12 cellular contexts compared by ENCODE assay signal in the genomic region with DNA sequence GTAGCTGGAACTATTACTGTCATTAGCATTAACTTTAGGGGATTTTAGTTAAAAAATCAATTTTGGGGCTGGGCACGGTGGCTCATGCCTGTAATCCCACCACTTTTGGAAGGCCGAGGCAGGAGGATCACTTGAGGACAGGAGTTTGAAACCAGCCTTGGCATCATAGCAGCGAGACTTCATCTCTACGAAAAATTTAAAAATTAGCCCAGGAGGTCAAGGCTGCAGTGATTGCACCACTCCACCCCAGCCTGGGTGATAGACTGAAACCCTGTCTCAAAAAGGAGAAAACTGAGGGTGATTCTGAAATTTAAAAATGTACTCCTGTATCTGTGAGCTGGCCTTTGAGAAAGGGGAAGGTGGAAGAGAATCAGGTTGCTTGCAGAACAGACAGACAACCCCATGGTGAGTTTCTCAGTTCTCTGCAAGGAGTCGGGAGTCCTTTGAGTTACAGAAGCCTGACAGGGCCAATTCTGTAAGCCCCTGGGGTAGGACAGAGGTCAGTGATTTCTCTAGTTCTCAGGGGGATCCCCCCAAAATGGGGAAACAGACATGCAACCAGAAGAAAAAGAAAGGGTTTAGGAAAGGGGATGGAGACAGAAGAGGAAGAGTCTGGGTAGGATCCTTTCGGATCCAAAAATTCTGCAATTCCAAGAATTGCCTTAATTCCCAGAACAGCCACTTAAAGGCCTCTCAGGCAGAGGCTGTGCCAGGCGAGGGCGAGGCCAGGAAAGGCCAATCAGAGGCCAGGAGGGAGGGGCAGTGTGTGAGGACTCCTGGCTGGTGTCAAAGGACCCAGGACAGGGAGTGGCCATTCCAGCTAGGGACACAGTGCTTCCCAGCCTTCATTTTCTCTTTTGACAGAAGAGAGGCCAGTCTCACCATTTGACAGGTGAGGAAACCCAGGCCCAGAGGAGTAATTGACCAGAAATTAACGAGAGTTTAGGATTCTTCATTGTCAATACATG. TPM values are rescaled to one million over a fixed set of nuclear protein-coding genes. Genes with fewer than 3 reads are reported as not detected.
DNase-seq lines count a peak whose midpoint lies in the region; ATAC-seq and TF ChIP-seq lines count a peak whose summit lies in the region.
"Had no signal": no experiment of that assay in that cellular context is flagged by ENCODE, and none has a peak within 500 bp of the region (broad histone marks: within the 10 kb centered on the region; RNA-seq: fewer than 3 reads in every experiment).

No MANE protein-coding gene starts in this region.

- H3K9me3 ChIP-seq in CD8-positive, alpha-beta memory T cell (ENCODE audit: low read length) = no peaks in the 10 kb centered on the region
- H3K9me3 ChIP-seq in Peyer's patch = no peaks in the 10 kb centered on the region
- H3K9me3 ChIP-seq in heart left ventricle = no peaks in the 10 kb centered on the region
- no peaks in the 10 kb centered on the region for H3K9me3 ChIP-seq in psoas muscle

- peaks cover 0 to 7% (median 0%) of the 10 kb centered on the region in 3 donors for H3K36me3 Mint-ChIP-seq in CD8-positive, alpha-beta memory T cell
- H3K36me3 Mint-ChIP-seq in progenitor cell of endocrine pancreas (ENCODE audit: insufficient read depth) = no peaks in the 10 kb centered on the region
- H3K36me3 Mint-ChIP-seq: IgD-negative memory B cell had no signal

- POLR2A ChIA-PET in CD8-positive, alpha-beta memory T cell (lab: Charles Lee) = no interaction called here

- 62 to 65% (median 64%) methylated on average over 9 of the region's 9 CpGs for WGBS in heart left ventricle, 4 donors
- 51 to 62% (median 51%) methylated on average over 9 of the region's 9 CpGs for WGBS in psoas muscle, 3 donors

- peaks cover 17% of the 10 kb centered on the region for H3K4me1 ChIP-seq in CD8-positive, alpha-beta memory T cell (ENCODE audit: insufficient read depth, low read length)
- H3K4me1 ChIP-seq in Peyer's patch (peaks cover 0 to 18% (median 0%) of the 10 kb centered on the region in 4 donors), heart left ventricle (peaks cover 0 to 45% (median 13%) of the 10 kb centered on the region in 12 donors), psoas muscle (peaks cover 17% of the 10 kb centered on the region)

- peak in 1 of 2 donors; percentile 65 for TF ChIP-seq POLR2A in Peyer's patch (IDR thresholded peaks at IDR 0.05)
- TF ChIP-seq POLR2A in heart left ventricle (IDR thresholded peaks at IDR 0.05) = peak in 1 of 2 donors; percentile 45

- H3K4me3 ChIP-seq in CD8-positive, alpha-beta memory T cell (ENCODE audit: low read length) = no peak overlapping the region
- H3K4me3 ChIP-seq in Peyer's patch (no peak overlapping the region), heart left ventricle (no peak overlapping the region), psoas muscle (no peak overlapping the region)

- no peaks in the 10 kb centered on the region for H3K27me3 ChIP-seq in CD8-positive, alpha-beta memory T cell (ENCODE audit: insufficient read depth, low read length, poor library complexity, severe bottlenecking)
- no peaks in the 10 kb centered on the region for H3K27me3 ChIP-seq in Peyer's patch
- H3K27me3 ChIP-seq in heart left ventricle = no peaks in the 10 kb centered on the region
- no peaks in the 10 kb centered on the region for H3K27me3 ChIP-seq in psoas muscle (ENCODE audit: insufficient read depth in 3 of 3, low read length in 2 of 3)

- ATAC-seq in heart left ventricle = peak; percentile 92 to 98 (median 97)
- peak; percentile 66 to 83 (median 80) for ATAC-seq in psoas muscle
- ATAC-seq in GM18861 (IDR thresholded peaks at IDR 0.05; ENCODE audit: unreplicated experiment) = no peak
- ATAC-seq in activated CD4-positive, CD25-positive, alpha-beta regulatory T cell treated with anti-CD3 and anti-CD28 coated beads, Interleukin-2, amount 50 U/mL, for 24 hours = no peak

- no peaks in the 10 kb centered on the region for H3K27me3 Mint-ChIP-seq in CD8-positive, alpha-beta memory T cell
- H3K27me3 Mint-ChIP-seq in progenitor cell of endocrine pancreas = no peaks in the 10 kb centered on the region

- peak overlapping the region in 5 of 8 donors; percentile 23 to 87 (median 62) for H3K27ac Mint-ChIP-seq in CD8-positive, alpha-beta memory T cell
- H3K27ac Mint-ChIP-seq in progenitor cell of endocrine pancreas = no peak overlapping the region

- intact Hi-C loops in heart left ventricle (cut with DNase I) (no loop called here), psoas muscle (cut with DNase I) (no loop called here)

- no peaks in the 10 kb centered on the region for H3K36me3 ChIP-seq in CD8-positive, alpha-beta memory T cell (ENCODE audit: insufficient read depth, low read length)
- H3K36me3 ChIP-seq in Peyer's patch (no peaks in the 10 kb centered on the region), heart left ventricle (peaks cover 0 to 13% (median 3%) of the 10 kb centered on the region in 9 donors), psoas muscle (ENCODE audit: insufficient read depth in 1 of 2, low read depth in 1 of 2) (peaks cover 0 to 6% of the 10 kb centered on the region in 2 donors)

- H3K4me3 Mint-ChIP-seq in CD8-positive, alpha-beta memory T cell = peak overlapping the region in 1 of 7 donors; percentile 27
- no peak overlapping the region for H3K4me3 Mint-ChIP-seq in progenitor cell of endocrine pancreas (ENCODE audit: low read depth)
- H3K4me3 Mint-ChIP-seq: IgD-negative memory B cell had no signal

- no peaks in the 10 kb centered on the region for H3K9me3 Mint-ChIP-seq in CD8-positive, alpha-beta memory T cell
- H3K9me3 Mint-ChIP-seq in progenitor cell of endocrine pancreas (ENCODE audit: low read depth) = no peaks in the 10 kb centered on the region
- H3K9me3 Mint-ChIP-seq: IgD-negative memory B cell had no signal

- CTCF ChIA-PET in CD8-positive, alpha-beta memory T cell (lab: Charles Lee) = no interaction called here

- no peak for DNase-seq in CD8-positive, alpha-beta memory T cell
- DNase-seq in Peyer's patch (peak; percentile 26 to 91 (median 85)), heart left ventricle (peak; percentile 62 to 90 (median 85)), psoas muscle (peak; percentile 87 to 93), progenitor cell of endocrine pancreas (ENCODE audit: low spot score, unreplicated experiment) (no peak), kidney tubule cell (ENCODE audit: low spot score) (no peak)
- DNase-seq: activated effector memory CD4-positive, alpha-beta T cell treated with Interleukin-2 at 50 U/mL for 16 hours; DND-41; SHP77 treated with DMSO at 0.1 percent for 48 hours had no signal

- TF ChIP-seq CTCF in Peyer's patch (IDR thresholded peaks at IDR 0.05) (no peak), heart left ventricle (IDR thresholded peaks at IDR 0.05) (no peak), psoas muscle (IDR thresholded peaks at IDR 0.05) (no peak), progenitor cell of endocrine pancreas (IDR thresholded peaks at IDR 0.05; ENCODE audit: unreplicated experiment) (no peak)

- peaks cover 29 to 41% (median 35%) of the 10 kb centered on the region in 3 donors for H3K4me1 Mint-ChIP-seq in CD8-positive, alpha-beta memory T cell
- peaks cover 20% of the 10 kb centered on the region for H3K4me1 Mint-ChIP-seq in progenitor cell of endocrine pancreas (ENCODE audit: low read depth)

- H3K27ac ChIP-seq in CD8-positive, alpha-beta memory T cell (ENCODE audit: low read depth, low read length) = no peak overlapping the region
- H3K27ac ChIP-seq in Peyer's patch = peak overlapping the region in 3 of 4 donors; percentile 46 to 77 (median 62)
- peak overlapping the region in 11 of 12 donors; percentile 2 to 74 (median 47) for H3K27ac ChIP-seq in heart left ventricle
- H3K27ac ChIP-seq in psoas muscle = peak overlapping the region; percentile 97

RNA-seq across cellular contexts. Expression of a gene that starts 6.7 kb away (rescaled TPM):
- not detected for total RNA-seq in CD8-positive, alpha-beta memory T cell
- polyA plus RNA-seq in CD8-positive, alpha-beta memory T cell = not detected
- 10 to 100 TPM in 1 of 4 donors, 1 to 10 TPM in 3; 1.6 to 11.9 (median 6.3) TPM for total RNA-seq in Peyer's patch
- total RNA-seq in heart left ventricle = 10 to 100 TPM in 8 of 9 donors, 1 to 10 TPM in 1; 5.7 to 43.8 (median 26.2) TPM
- 100 to 1,000 TPM in 1 of 2 donors, 10 to 100 TPM in 1; 64.9 to 103 TPM for polyA plus RNA-seq in heart left ventricle
- total RNA-seq in psoas muscle = 100 to 1,000 TPM in 1 of 4 donors, 10 to 100 TPM in 3; 23.7 to 139 (median 34.9) TPM
- 100 to 1,000 TPM in 1 of 3 donors, 10 to 100 TPM in 2; 40.9 to 141 (median 63.2) TPM for polyA plus RNA-seq in psoas muscle
- not detected in 2 replicates for total RNA-seq in progenitor cell of endocrine pancreas
- polyA plus RNA-seq: IgD-negative memory B cell had no signal

RNA-seq across cellular contexts. Expression of a gene that starts 21.7 kb away (rescaled TPM):
- 10 to 100 TPM; 37.9 to 39.8 TPM for total RNA-seq in CD8-positive, alpha-beta memory T cell
- 56.9 TPM for polyA plus RNA-seq in CD8-positive, alpha-beta memory T cell
- total RNA-seq in Peyer's patch (100 to 1,000 TPM in 1 of 4 donors, 10 to 100 TPM in 3; 27.3 to 117 (median 45.6) TPM), heart left ventricle (10 to 100 TPM; 11.1 to 27.9 (median 15.6) TPM), psoas muscle (10 to 100 TPM; 20.5 to 48.3 (median 25.9) TPM), progenitor cell of endocrine pancreas (34.7 and 37.6 TPM in 2 replicates)
- polyA plus RNA-seq in heart left ventricle (10 to 100 TPM; 14.4 to 20.9 TPM), psoas muscle (10 to 100 TPM; 22.3 to 47.4 (median 29.4) TPM)

RNA-seq across cellular contexts. Expression of a gene that starts 25.4 kb away (rescaled TPM):
- not detected for total RNA-seq in CD8-positive, alpha-beta memory T cell
- polyA plus RNA-seq in CD8-positive, alpha-beta memory T cell = not detected
- total RNA-seq in Peyer's patch (not detected), heart left ventricle (1 to 10 TPM in 1 of 9 donors, not detected in 8; 1.4 TPM), psoas muscle (not detected), progenitor cell of endocrine pancreas (not detected in 2 replicates)
- polyA plus RNA-seq in heart left ventricle (under 1 TPM; 0.07 to 0.34 TPM), psoas muscle (under 1 TPM in 1 of 3 donors, not detected in 2; 0.10 TPM)
- polyA plus RNA-seq: IgD-negative memory B cell had no signal

RNA-seq across cellular contexts. Expression of a gene that starts 37.6 kb away (rescaled TPM):
- 1 to 10 TPM; 7.7 to 8.0 TPM for total RNA-seq in CD8-positive, alpha-beta memory T cell
- 4.9 TPM for polyA plus RNA-seq in CD8-positive, alpha-beta memory T cell
- total RNA-seq in Peyer's patch = 10 to 100 TPM; 11.9 to 25.2 (median 14.6) TPM
- 1 to 10 TPM in 3 of 9 donors, under 1 TPM in 6; 0.15 to 4.7 (median 0.79) TPM for total RNA-seq in heart left ventricle
- 1 to 10 TPM in 1 of 2 donors, under 1 TPM in 1; 0.50 to 1.4 TPM for polyA plus RNA-seq in heart left ventricle
- under 1 TPM; 0.34 to 0.59 (median 0.36) TPM for total RNA-seq in psoas muscle
- polyA plus RNA-seq in psoas muscle = under 1 TPM; 0.14 to 0.47 (median 0.26) TPM
- 0.20 and 0.22 TPM in 2 replicates for total RNA-seq in progenitor cell of endocrine pancreas

RNA-seq across cellular contexts. Expression of a gene that starts 40.2 kb away (rescaled TPM):
- total RNA-seq in CD8-positive, alpha-beta memory T cell = 10 to 100 TPM; 32.5 to 38.2 TPM
- 36.1 TPM for polyA plus RNA-seq in CD8-positive, alpha-beta memory T cell
- total RNA-seq in Peyer's patch (10 to 100 TPM; 47.0 to 83.6 (median 73.3) TPM), heart left ventricle (10 to 100 TPM in 8 of 9 donors, 1 to 10 TPM in 1; 9.6 to 23.9 (median 14.2) TPM), psoas muscle (10 to 100 TPM; 10.8 to 15.3 (median 14.0) TPM), progenitor cell of endocrine pancreas (43.9 and 45.4 TPM in 2 replicates)
- polyA plus RNA-seq in heart left ventricle (10 to 100 TPM in 1 of 2 donors, 1 to 10 TPM in 1; 8.8 to 23.4 TPM), psoas muscle (10 to 100 TPM; 15.4 to 29.3 (median 18.3) TPM)

Comparison
In these comparisons a context has a peak if more than half of its experiments do, and no peak if none do; other contexts are left out.
1. DNase-seq: peak in Peyer's patch (3 of 3), heart left ventricle (5 of 5) and psoas muscle (2 of 2); none in CD8-positive, alpha-beta memory T cell (0 of 5), progenitor cell of endocrine pancreas (single experiment) and kidney tubule cell (single experiment).
2. ATAC-seq: peak in heart left ventricle (4 of 4) and psoas muscle (4 of 4); none in GM18861 (single experiment) and activated CD4-positive, CD25-positive, alpha-beta regulatory T cell treated with anti-CD3 and anti-CD28 coated beads, Interleukin-2, amount 50 U/mL, for 24 hours (0 of 2).